In the genomic region with DNA sequence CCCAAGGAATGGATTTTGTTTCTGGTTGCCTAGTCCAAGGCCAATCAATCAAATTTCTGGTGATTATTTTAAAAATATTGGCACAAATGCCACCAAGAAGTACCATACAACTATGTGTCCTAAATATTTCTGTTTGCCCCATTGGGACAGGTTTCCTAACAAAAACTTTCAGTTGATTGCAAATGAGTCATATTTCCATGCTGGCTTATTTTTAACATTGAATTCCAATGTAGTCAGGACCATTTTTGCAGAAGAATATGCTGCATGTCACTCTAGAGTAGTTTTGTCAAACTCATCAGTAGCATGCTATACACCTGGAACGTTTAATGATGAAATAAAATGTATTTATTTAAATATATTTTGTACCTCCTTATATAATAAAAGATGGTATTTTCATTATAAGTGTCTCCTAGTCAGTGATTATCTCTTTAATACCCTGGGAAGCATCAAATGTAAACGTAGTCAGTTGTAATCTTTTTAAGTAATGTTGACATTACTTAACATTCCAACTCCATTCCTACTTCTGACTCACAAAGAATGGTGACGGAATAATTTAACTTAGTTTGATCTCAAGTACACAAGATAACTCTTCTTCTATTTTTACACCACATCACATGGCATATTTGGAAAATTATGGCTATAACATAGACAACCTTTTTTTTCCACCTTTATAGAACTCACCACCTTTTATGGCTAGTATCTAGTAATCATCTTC, we compare ENCODE assay signal across 21 cellular contexts. TPM values are rescaled to one million over a fixed set of nuclear protein-coding genes. Genes with fewer than 3 reads are reported as not detected.
DNase-seq lines count a peak whose midpoint lies in the region; ATAC-seq and TF ChIP-seq lines count a peak whose summit lies in the region.
"Had no signal": no experiment of that assay in that cellular context is flagged by ENCODE, and none has a peak within 500 bp of the region (broad histone marks: within the 10 kb centered on the region; RNA-seq: fewer than 3 reads in every experiment).

No MANE protein-coding gene starts in this region.

- H3K79me1 ChIP-seq in trophoblast cell (ENCODE audit: low read length) = peaks cover 2% of the 10 kb centered on the region

- H2AFZ ChIP-seq in GM23248 (no peak overlapping the region), trophoblast cell (ENCODE audit: insufficient read depth, low read length, poor library complexity) (no peak overlapping the region)

- no peak overlapping the region for H3K4ac ChIP-seq in trophoblast cell (ENCODE audit: low read depth, low read length)

- 0 out of 2 replicates have a peak, but pooled peaks cover 4% of the 10 kb centered on the region for H3K27me3 ChIP-seq in GM23248 (replicated peaks; ENCODE audit: insufficient read depth)
- no peaks in the 10 kb centered on the region for H3K27me3 ChIP-seq in trophoblast cell (ENCODE audit: insufficient read depth, low read length)
- no peaks in the 10 kb centered on the region for H3K27me3 ChIP-seq in colonic mucosa
- H3K27me3 ChIP-seq: foreskin keratinocyte, testis had no signal

- no peaks in the 10 kb centered on the region for H3K9me2 ChIP-seq in GM23248 (ENCODE audit: insufficient read depth)

- H4K12ac ChIP-seq in trophoblast cell (ENCODE audit: low read depth, low read length) = no peak overlapping the region

- H3K18ac ChIP-seq in trophoblast cell (ENCODE audit: low read length) = no peak overlapping the region

- no peak overlapping the region for H3K4me3 ChIP-seq in GM23248
- H3K4me3 ChIP-seq in epithelial cell of esophagus (ENCODE audit: low read length) = no peak overlapping the region
- no peak overlapping the region for H3K4me3 ChIP-seq in trophoblast cell (ENCODE audit: low read depth, low read length)
- no peak overlapping the region for H3K4me3 ChIP-seq in colonic mucosa
- H3K4me3 ChIP-seq: psoas muscle, testis had no signal

- TF ChIP-seq POLR2A in GM18505 (IDR thresholded peaks at IDR 0.05; ENCODE audit: borderline replicate concordance, extremely low read depth, insufficient read depth, insufficient read length) = no peak

- no peaks in the 10 kb centered on the region for H4K20me1 ChIP-seq in GM23248 (ENCODE audit: insufficient read depth)

- H2BK120ac ChIP-seq in trophoblast cell (ENCODE audit: insufficient read depth, low read length, poor library complexity) = no peak overlapping the region

- TF ChIP-seq CTCF in epithelial cell of esophagus (IDR thresholded peaks at IDR 0.05; ENCODE audit: insufficient read depth, low read depth, low read length, missing control alignments) (no peak), colonic mucosa (IDR thresholded peaks at IDR 0.05) (no peak)

- H3K4me2 ChIP-seq in GM23248 (ENCODE audit: unreplicated experiment) = no peak overlapping the region
- H3K4me2 ChIP-seq in trophoblast cell (ENCODE audit: low read length) = no peak overlapping the region

- no peak overlapping the region for H2BK5ac ChIP-seq in trophoblast cell (ENCODE audit: low read depth, low read length, poor library complexity)

- intact Hi-C loops in colonic mucosa (cut with DNase I) = no loop called here

- H3K14ac ChIP-seq in trophoblast cell (ENCODE audit: low read length) = no peak overlapping the region

- no peaks in the 10 kb centered on the region for H3K36me3 ChIP-seq in GM23248 (ENCODE audit: low read depth)
- no peaks in the 10 kb centered on the region for H3K36me3 ChIP-seq in trophoblast cell (ENCODE audit: control insufficient read depth in 1 of 2, insufficient read depth in 2 of 2, low read length in 2 of 2)
- no peaks in the 10 kb centered on the region for H3K36me3 ChIP-seq in colonic mucosa

- WGBS in GM23248 (ENCODE audit: low coverage in 1 of 2, low lambda C conversion rate in 2 of 2, missing lambda C conversion rate in 2 of 2), 2 experiments = 11 to 13% methylated on average over 3 of the region's 3 CpGs
- WGBS in trophoblast cell (ENCODE audit: extremely low coverage, insufficient coverage, insufficient read length) = no CpG with 5 or more reads among the region's 3 CpGs

- in situ Hi-C loops in GM23248 (cut with MboI) = no loop called here

- H3K4me1 ChIP-seq in GM23248 (ENCODE audit: insufficient read depth) (peaks cover 13% of the 10 kb centered on the region), trophoblast cell (ENCODE audit: control insufficient read depth in 1 of 2, insufficient read depth in 2 of 2, low read length in 2 of 2) (no peaks in the 10 kb centered on the region), colonic mucosa (no peaks in the 10 kb centered on the region)
- H3K4me1 ChIP-seq: psoas muscle, testis had no signal

- H2BK12ac ChIP-seq in trophoblast cell (ENCODE audit: low read length) = no peak overlapping the region

- H3K9me3 ChIP-seq in GM23248 (ENCODE audit: low read depth) = no peaks in the 10 kb centered on the region
- H3K9me3 ChIP-seq in trophoblast cell (ENCODE audit: insufficient read depth, low read depth, low read length) = peaks cover 2% of the 10 kb centered on the region
- no peaks in the 10 kb centered on the region for H3K9me3 ChIP-seq in colonic mucosa
- H3K9me3 ChIP-seq: psoas muscle, testis had no signal

- no peaks in the 10 kb centered on the region for H3K79me2 ChIP-seq in GM23248 (ENCODE audit: insufficient read depth)
- H3K79me2 ChIP-seq in trophoblast cell (ENCODE audit: control insufficient read depth, insufficient read depth, low read length, poor library complexity) = no peaks in the 10 kb centered on the region

- DNase-seq in GM23248 (peak; percentile 12), RPMI7951 (ENCODE audit: low read depth) (peak; percentile 1), epithelial cell of esophagus (ENCODE audit: low read depth) (peak; percentile 14), trophoblast cell (peak; percentile 3 to 84), NCI-H82 (lab: John Stamatoyannopoulos, UW) (no peak), colonic mucosa (no peak)
- DNase-seq: DMS 273 treated with DMSO at 0.1 percent for 48 hours; effector CD8-positive, alpha-beta T cell; foreskin keratinocyte; midbrain; MM.1S; NCI-H187; psoas muscle; SIG-M5; testis had no signal

- no peak overlapping the region for H3K23ac ChIP-seq in trophoblast cell (ENCODE audit: low read length)

- H2AK5ac ChIP-seq in trophoblast cell (ENCODE audit: low read length) = no peak overlapping the region

- 0 out of 2 replicates have a peak, but pooled peaks cover 4% of the 10 kb centered on the region for H3F3A ChIP-seq in GM23248 (ENCODE audit: insufficient read depth)

- no peak overlapping the region for H3K27ac ChIP-seq in GM23248
- H3K27ac ChIP-seq in trophoblast cell (ENCODE audit: low read depth, low read length) = no peak overlapping the region
- H3K27ac ChIP-seq in colonic mucosa = no peak overlapping the region
- H3K27ac ChIP-seq: foreskin keratinocyte, psoas muscle, testis had no signal

- H3K9ac ChIP-seq in GM23248 (no peak overlapping the region), trophoblast cell (ENCODE audit: low read length) (no peak overlapping the region), colonic mucosa (ENCODE audit: low read depth in 2 of 2, low read length in 2 of 2) (no peak overlapping the region)

- H4K8ac ChIP-seq in trophoblast cell (ENCODE audit: low read depth, low read length) = no peak overlapping the region

- ATAC-seq in HG03520 (IDR thresholded peaks at IDR 0.05; ENCODE audit: unreplicated experiment) (no peak), GM18505 (IDR thresholded peaks at IDR 0.05; ENCODE audit: unreplicated experiment) (no peak)
- ATAC-seq: activated CD4-positive, CD25-positive, alpha-beta regulatory T cell treated with anti-CD3 and anti-CD28 coated beads, Interleukin-2, amount 50 U/mL, for 24 hours; foreskin keratinocyte; psoas muscle had no signal

- no peak overlapping the region for H4K91ac ChIP-seq in trophoblast cell (ENCODE audit: low read depth, low read length)

RNA-seq across cellular contexts. Expression of a gene that starts 39.0 kb away (rescaled TPM):
- total RNA-seq in GM23248 (2014; rRNA removed; shearing (Covaris generic)) = under 0.01 TPM in 1 of 2 replicates, not detected in the other
- 0.01 TPM in 1 of 2 replicates, not detected in the other for polyA plus RNA-seq in GM23248 (2016; fragmentation: Nextera tagmentation; extraction: Ambion mirVana)
- under 0.01 TPM in 2 replicates for total RNA-seq in RPMI7951 (2014; rRNA removed; shearing (Covaris generic))
- polyA plus RNA-seq in trophoblast cell (2013) = 0.03 and 0.06 TPM in 2 replicates
- under 1 TPM in 1 of 2 donors, not detected in 1; 0.02 TPM for total RNA-seq in colonic mucosa
- total RNA-seq: activated CD8-positive, alpha-beta memory T cell treated with anti-CD3 and anti-CD28 coated beads for 36 hours; activated T-helper 1 cell treated with anti-CD3 and anti-CD28 coated beads, Interleukin-12 subunit alpha, Interleukin-12 subunit beta, Interleukin-2, Interleukin-4 antibody, amounts not matched to agents 30 ng/mL and 10 ng/mL and 1 ng/mL, durations not matched to agents 14 hours and 24 hours and 36 hours; foreskin keratinocyte; T-helper 2 cell treated with Interferon-gamma antibody and Interleukin-4, amounts not matched to agents 100 ng/mL and 5 ng/mL, for 36 hours had no signal
- polyA plus RNA-seq: foreskin keratinocyte had no signal

Comparison
In these comparisons a context has a peak if more than half of its experiments do, and no peak if none do; other contexts are left out.
1. DNase-seq: peak in GM23248 (single experiment), RPMI7951 (single experiment), epithelial cell of esophagus (single experiment) and trophoblast cell (2 of 2); none in NCI-H82 (single experiment) and colonic mucosa (single experiment).